ENCODE assay signal across 1 cellular context in genomic region chr11:10750838-10751580, GRCh38.
TF ChIP-seq lines count a peak whose summit lies in the region.

TSS of gene CTR9 (plus strand) at chr11:10751246. CDS start at chr11:10751413, 167 bp downstream.

TF ChIP-seq in WTC11, 78 proteins besides CTCF, POLR2A, EP300 and RAD21 (continued from another document):
- TF ChIP-seq, protein P1, sequence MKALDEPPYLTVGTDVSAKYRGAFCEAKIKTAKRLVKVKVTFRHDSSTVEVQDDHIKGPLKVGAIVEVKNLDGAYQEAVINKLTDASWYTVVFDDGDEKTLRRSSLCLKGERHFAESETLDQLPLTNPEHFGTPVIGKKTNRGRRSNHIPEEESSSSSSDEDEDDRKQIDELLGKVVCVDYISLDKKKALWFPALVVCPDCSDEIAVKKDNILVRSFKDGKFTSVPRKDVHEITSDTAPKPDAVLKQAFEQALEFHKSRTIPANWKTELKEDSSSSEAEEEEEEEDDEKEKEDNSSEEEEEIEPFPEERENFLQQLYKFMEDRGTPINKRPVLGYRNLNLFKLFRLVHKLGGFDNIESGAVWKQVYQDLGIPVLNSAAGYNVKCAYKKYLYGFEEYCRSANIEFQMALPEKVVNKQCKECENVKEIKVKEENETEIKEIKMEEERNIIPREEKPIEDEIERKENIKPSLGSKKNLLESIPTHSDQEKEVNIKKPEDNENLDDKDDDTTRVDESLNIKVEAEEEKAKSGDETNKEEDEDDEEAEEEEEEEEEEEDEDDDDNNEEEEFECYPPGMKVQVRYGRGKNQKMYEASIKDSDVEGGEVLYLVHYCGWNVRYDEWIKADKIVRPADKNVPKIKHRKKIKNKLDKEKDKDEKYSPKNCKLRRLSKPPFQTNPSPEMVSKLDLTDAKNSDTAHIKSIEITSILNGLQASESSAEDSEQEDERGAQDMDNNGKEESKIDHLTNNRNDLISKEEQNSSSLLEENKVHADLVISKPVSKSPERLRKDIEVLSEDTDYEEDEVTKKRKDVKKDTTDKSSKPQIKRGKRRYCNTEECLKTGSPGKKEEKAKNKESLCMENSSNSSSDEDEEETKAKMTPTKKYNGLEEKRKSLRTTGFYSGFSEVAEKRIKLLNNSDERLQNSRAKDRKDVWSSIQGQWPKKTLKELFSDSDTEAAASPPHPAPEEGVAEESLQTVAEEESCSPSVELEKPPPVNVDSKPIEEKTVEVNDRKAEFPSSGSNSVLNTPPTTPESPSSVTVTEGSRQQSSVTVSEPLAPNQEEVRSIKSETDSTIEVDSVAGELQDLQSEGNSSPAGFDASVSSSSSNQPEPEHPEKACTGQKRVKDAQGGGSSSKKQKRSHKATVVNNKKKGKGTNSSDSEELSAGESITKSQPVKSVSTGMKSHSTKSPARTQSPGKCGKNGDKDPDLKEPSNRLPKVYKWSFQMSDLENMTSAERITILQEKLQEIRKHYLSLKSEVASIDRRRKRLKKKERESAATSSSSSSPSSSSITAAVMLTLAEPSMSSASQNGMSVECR (CRISPR knock-in tag; IDR thresholded peaks at IDR 0.05; ENCODE audit: borderline replicate concordance), result peak; percentile 91; the same call in 1 of the 2 replicates
- TF ChIP-seq MYBL2 (CRISPR knock-in tag; IDR thresholded peaks at IDR 0.05) (peak; percentile 90), CBFB (CRISPR knock-in tag; IDR thresholded peaks at IDR 0.05; ENCODE audit: low read depth) (no peak), PRDM15 (CRISPR knock-in tag; IDR thresholded peaks at IDR 0.05) (peak; percentile 77), FOXK1 (CRISPR knock-in tag; IDR thresholded peaks at IDR 0.05) (peak; percentile 96)
- TF ChIP-seq, protein P2, sequence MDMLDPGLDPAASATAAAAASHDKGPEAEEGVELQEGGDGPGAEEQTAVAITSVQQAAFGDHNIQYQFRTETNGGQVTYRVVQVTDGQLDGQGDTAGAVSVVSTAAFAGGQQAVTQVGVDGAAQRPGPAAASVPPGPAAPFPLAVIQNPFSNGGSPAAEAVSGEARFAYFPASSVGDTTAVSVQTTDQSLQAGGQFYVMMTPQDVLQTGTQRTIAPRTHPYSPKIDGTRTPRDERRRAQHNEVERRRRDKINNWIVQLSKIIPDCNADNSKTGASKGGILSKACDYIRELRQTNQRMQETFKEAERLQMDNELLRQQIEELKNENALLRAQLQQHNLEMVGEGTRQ (CRISPR knock-in tag; IDR thresholded peaks at IDR 0.05), result 0 out of 2 replicates have a peak, but pooled peaks have one; percentile 19
